In the genomic region with DNA sequence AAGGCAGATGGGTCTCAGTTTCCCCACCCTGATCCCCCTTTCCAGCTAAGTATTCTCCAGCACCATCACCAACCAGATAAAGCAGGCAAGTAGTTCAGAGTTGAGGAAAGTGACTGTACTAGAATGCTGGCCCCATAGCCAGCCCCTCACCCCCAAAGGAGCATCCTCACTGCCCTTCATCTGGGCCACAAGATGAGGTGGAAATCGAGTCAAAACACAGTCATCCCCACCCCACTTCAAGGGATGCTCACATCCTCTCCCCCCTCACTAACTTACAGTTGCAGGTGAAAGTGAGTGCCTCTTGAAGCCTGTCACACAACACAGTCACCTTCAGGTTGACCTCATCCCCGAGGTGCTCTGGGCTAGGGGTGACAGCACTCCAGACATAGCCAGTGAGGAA, we compare ENCODE assay signal across 1 cellular context.
TF ChIP-seq lines count a peak whose summit lies in the region.

No MANE protein-coding gene starts in this region.

TF ChIP-seq in GM23338, 12 proteins besides CTCF, POLR2A, EP300 and RAD21:
- TF ChIP-seq ZNF462 (CRISPR knock-in tag; IDR thresholded peaks at IDR 0.05) (no peak), POLR2AphosphoS5 (IDR thresholded peaks at IDR 0.05; ENCODE audit: low read depth) (no peak), NANOG (IDR thresholded peaks at IDR 0.05; ENCODE audit: borderline replicate concordance) (no peak)
